14 cellular contexts compared by ENCODE assay signal in genomic region chr5:160837749-160838593, GRCh38.
"Had no signal": no experiment of that assay in that cellular context is flagged by ENCODE, and none has a peak within 500 bp of the region (broad histone marks: within the 10 kb centered on the region; RNA-seq: fewer than 3 reads in every experiment).

No MANE protein-coding gene starts in this region.

- DNase-seq: activated B cell treated with CpG ODN at 0.5 μM for 24 hours; activated CD4-positive, alpha-beta T cell treated with anti-CD3 and anti-CD28 coated beads, Interleukin-2, amount 10 ng/mL, durations not matched to agents 24 days and 14 days; activated naive CD4-positive, alpha-beta T cell; caudate nucleus; colonic mucosa; effector CD4-positive, alpha-beta T cell; head of caudate nucleus; left lung; occipital lobe; psoas muscle; stimulated activated CD4-positive, alpha-beta T cell treated with anti-CD3 and anti-CD28 coated beads, Interleukin-12 subunit alpha, Interleukin-12 subunit beta, amount 100 ng/mL, for 4 hours; stimulated activated naive CD4-positive, alpha-beta T cell treated with Interleukin-2 at 50 U/mL for 16 hours; T-cell had no signal

- H3K36me3 ChIP-seq: colonic mucosa, left lung, suprapubic skin had no signal

- H3K27me3 ChIP-seq: colonic mucosa, left lung, suprapubic skin had no signal

- H3K4me1 ChIP-seq: colonic mucosa, left lung, psoas muscle, suprapubic skin had no signal

- H3K4me3 ChIP-seq: colonic mucosa, left lung, psoas muscle, suprapubic skin had no signal

- H3K9me3 ChIP-seq: colonic mucosa, suprapubic skin had no signal

- H3K27ac ChIP-seq: colonic mucosa, left lung, psoas muscle, suprapubic skin had no signal
